1 cellular context compared by ENCODE assay signal in the genomic region with DNA sequence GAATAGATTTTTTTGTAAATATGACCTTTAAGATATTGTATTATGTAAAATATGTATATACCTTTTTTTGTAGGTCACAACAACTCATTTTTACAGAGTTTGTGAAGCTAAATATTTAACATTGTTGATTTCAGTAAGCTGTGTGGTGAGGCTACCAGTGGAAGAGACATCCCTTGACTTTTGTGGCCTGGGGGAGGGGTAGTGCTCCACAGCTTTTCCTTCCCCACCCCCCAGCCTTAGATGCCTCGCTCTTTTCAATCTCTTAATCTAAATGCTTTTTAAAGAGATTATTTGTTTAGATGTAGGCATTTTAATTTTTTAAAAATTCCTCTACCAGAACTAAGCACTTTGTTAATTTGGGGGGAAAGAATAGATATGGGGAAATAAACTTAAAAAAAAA.
TF ChIP-seq lines count a peak whose summit lies in the region.

No MANE protein-coding gene starts in this region.

TF ChIP-seq in H1, 55 proteins besides CTCF, POLR2A, EP300 and RAD21 (continued from another document):
- TF ChIP-seq, protein P1, sequence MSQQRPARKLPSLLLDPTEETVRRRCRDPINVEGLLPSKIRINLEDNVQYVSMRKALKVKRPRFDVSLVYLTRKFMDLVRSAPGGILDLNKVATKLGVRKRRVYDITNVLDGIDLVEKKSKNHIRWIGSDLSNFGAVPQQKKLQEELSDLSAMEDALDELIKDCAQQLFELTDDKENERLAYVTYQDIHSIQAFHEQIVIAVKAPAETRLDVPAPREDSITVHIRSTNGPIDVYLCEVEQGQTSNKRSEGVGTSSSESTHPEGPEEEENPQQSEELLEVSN (IDR thresholded peaks at IDR 0.05), result no peak
- TF ChIP-seq ASH2L (IDR thresholded peaks at IDR 0.05; ENCODE audit: low read length) (no peak), MAFK (IDR thresholded peaks at IDR 0.05; ENCODE audit: low read depth, low read length) (no peak), CREB1 (IDR thresholded peaks at IDR 0.05) (no peak), SP4 (IDR thresholded peaks at IDR 0.05; ENCODE audit: low read length) (no peak)
- TF ChIP-seq, protein P2, sequence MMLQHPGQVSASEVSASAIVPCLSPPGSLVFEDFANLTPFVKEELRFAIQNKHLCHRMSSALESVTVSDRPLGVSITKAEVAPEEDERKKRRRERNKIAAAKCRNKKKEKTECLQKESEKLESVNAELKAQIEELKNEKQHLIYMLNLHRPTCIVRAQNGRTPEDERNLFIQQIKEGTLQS (IDR thresholded peaks at IDR 0.05; ENCODE audit: insufficient read depth, low read depth, low read length), result no peak
- TF ChIP-seq, protein P3, sequence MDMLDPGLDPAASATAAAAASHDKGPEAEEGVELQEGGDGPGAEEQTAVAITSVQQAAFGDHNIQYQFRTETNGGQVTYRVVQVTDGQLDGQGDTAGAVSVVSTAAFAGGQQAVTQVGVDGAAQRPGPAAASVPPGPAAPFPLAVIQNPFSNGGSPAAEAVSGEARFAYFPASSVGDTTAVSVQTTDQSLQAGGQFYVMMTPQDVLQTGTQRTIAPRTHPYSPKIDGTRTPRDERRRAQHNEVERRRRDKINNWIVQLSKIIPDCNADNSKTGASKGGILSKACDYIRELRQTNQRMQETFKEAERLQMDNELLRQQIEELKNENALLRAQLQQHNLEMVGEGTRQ (IDR thresholded peaks at IDR 0.05; ENCODE audit: low read length), result no peak
